ENCODE assay signal across 14 cellular contexts in the genomic region with DNA sequence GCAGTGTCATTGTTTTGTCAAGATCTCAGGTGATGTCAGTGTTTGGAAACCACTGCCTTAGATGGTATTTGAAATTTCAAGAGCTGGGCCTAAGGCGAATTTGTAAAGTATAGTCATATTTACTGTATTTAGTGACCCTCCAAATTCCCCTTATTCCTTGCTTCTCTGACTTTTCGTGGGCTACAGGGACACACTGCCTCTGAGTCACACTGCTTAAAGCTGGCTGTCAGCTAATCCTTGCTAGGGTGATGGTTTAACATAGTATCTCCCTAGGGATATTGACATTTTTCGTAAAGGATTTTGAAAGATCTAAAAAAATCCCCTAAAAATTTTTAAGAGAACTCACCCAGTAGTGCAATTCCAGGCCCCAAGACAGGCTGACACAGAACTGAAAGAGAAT. TPM values are rescaled to one million over a fixed set of nuclear protein-coding genes. Genes with fewer than 3 reads are reported as not detected.
"Had no signal": no experiment of that assay in that cellular context is flagged by ENCODE, and none has a peak within 500 bp of the region (broad histone marks: within the 10 kb centered on the region; RNA-seq: fewer than 3 reads in every experiment).

No MANE protein-coding gene starts in this region.

- H3K9me3 ChIP-seq: esophagus squamous epithelium, heart right ventricle, left lung had no signal

- H3K27ac Mint-ChIP-seq: activated naive CD8-positive, alpha-beta T cell treated with anti-CD3 and anti-CD28 coated beads for 36 hours; natural killer cell treated with Interleukin-12 subunit alpha and Interleukin-12 subunit beta and Interleukin-15 and Interleukin-18, amount 100 ng/mL, for 72 hours had no signal

- H3K36me3 ChIP-seq: esophagus squamous epithelium, heart right ventricle, left lung had no signal

- H3K4me3 ChIP-seq: left lung had no signal

- H3K36me3 Mint-ChIP-seq: activated naive CD8-positive, alpha-beta T cell treated with anti-CD3 and anti-CD28 coated beads for 36 hours; natural killer cell treated with Interleukin-12 subunit alpha and Interleukin-12 subunit beta and Interleukin-15 and Interleukin-18, amount 100 ng/mL, for 72 hours had no signal

- H3K9me3 Mint-ChIP-seq: activated naive CD8-positive, alpha-beta T cell treated with anti-CD3 and anti-CD28 coated beads for 36 hours; activated T-cell treated with anti-CD3 and anti-CD28 coated beads, Interleukin-2, amount 50 U/mL, for 4 hours; natural killer cell treated with Interleukin-12 subunit alpha and Interleukin-12 subunit beta and Interleukin-15 and Interleukin-18, amount 100 ng/mL, for 72 hours had no signal

- H3K4me3 Mint-ChIP-seq: activated naive CD8-positive, alpha-beta T cell treated with anti-CD3 and anti-CD28 coated beads for 36 hours; activated T-cell treated with anti-CD3 and anti-CD28 coated beads, Interleukin-2, amount 50 U/mL, for 4 hours; natural killer cell treated with Interleukin-12 subunit alpha and Interleukin-12 subunit beta and Interleukin-15 and Interleukin-18, amount 100 ng/mL, for 72 hours had no signal

- ATAC-seq: activated T-cell treated with anti-CD3 and anti-CD28 coated beads, Interleukin-2, amount 50 U/mL, for 4 hours; heart right ventricle; left lung; natural killer cell treated with Interleukin-12 subunit alpha and Interleukin-12 subunit beta and Interleukin-15 and Interleukin-18, amount 100 ng/mL, for 72 hours had no signal

- DNase-seq: activated CD4-positive, alpha-beta T cell treated with anti-CD3 and anti-CD28 coated beads, Interleukin-2, amount 50 U/mL, for 48 hours; activated CD4-positive, CD25-positive, alpha-beta regulatory T cell treated with anti-CD3 and anti-CD28 coated beads, Interleukin-2, amount 50 U/mL, for 72 hours; activated gamma-delta T cell; activated naive CD8-positive, alpha-beta T cell treated with anti-CD3 and anti-CD28 coated beads for 36 hours; activated T-cell treated with anti-CD3 and anti-CD28 coated beads, Interleukin-2, amount 50 U/mL, for 4 hours; esophagus squamous epithelium; foreskin melanocyte; heart right ventricle; left lung; small intestine; stimulated activated naive CD4-positive, alpha-beta T cell had no signal

- H3K27ac ChIP-seq: heart right ventricle had no signal

RNA-seq across cellular contexts. Expression of a gene that starts 4.1 kb away (rescaled TPM):
- total RNA-seq: activated naive CD8-positive, alpha-beta T cell treated with anti-CD3 and anti-CD28 coated beads for 36 hours; activated T-cell treated with anti-CD3 and anti-CD28 coated beads, Interleukin-2, amount 50 U/mL, for 4 hours; natural killer cell treated with Interleukin-12 subunit alpha and Interleukin-12 subunit beta and Interleukin-15 and Interleukin-18, amount 100 ng/mL, for 72 hours; osteocyte; T-helper 2 cell treated with Interferon-gamma antibody and Interleukin-4, amounts not matched to agents 100 ng/mL and 5 ng/mL, for 36 hours had no signal
